ENCODE assay signal across 9 cellular contexts in the genomic region with DNA sequence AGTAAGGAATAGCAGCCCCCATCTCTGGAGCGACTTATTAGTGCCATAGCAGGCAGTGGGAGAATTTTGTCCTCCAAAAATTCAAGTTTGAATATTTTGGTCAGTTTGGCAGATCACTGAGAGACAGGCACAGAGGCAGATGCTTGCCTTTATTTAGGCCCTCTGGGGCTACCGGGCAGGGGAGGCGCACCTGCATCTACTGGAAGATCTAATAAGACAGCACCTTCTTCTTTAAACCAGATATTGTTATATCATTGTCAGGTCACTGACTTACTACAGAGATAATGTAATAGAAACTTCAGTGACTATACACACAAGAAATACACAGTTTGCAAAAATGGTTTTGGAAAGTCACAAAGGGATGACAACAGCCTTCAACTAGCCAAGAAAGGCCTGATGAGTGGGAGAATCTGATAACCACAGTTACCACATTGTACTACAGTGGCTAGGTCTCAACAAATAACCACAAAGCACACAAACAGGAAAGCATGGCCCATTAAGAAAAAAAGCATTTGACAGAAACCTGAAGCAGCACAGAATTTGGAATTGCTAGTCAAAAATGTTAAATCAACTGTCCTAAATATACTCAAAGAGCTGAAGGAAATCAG. TPM values are rescaled to one million over a fixed set of nuclear protein-coding genes. Genes with fewer than 3 reads are reported as not detected.
DNase-seq lines count a peak whose midpoint lies in the region; ATAC-seq, FAIRE-seq and TF ChIP-seq lines count a peak whose summit lies in the region.
"Had no signal": no experiment of that assay in that cellular context is flagged by ENCODE, and none has a peak within 500 bp of the region (broad histone marks: within the 10 kb centered on the region; RNA-seq: fewer than 3 reads in every experiment).

No MANE protein-coding gene starts in this region.

- H3K27me3 ChIP-seq in lower lobe of right lung (ENCODE audit: low read depth): no peaks in the 10 kb centered on the region
- no peaks in the 10 kb centered on the region for H3K27me3 ChIP-seq in ascending aorta

- peaks cover 12% of the 10 kb centered on the region for H3K9me3 Mint-ChIP-seq in central memory CD8-positive, alpha-beta T cell

- DNase-seq in GM12892 (ENCODE audit: insufficient read length) (no peak), putamen (ENCODE audit: low spot score) (no peak), lower lobe of right lung (no peak), NCI-H1436 treated with DMSO at 0.1 percent for 48 hours (lab: John Stamatoyannopoulos, UW) (no peak), ascending aorta (ENCODE audit: low spot score in 2 of 2) (no peak)
- no peak for DNase-seq in central memory CD8-positive, alpha-beta T cell (ENCODE audit: low spot score in 2 of 2)
- DNase-seq: NCI-H526 treated with DMSO at 0.1 percent for 48 hours had no signal

- peak; percentile 87 for FAIRE-seq in GM12892 (lab: Jason Lieb, UNC)

- H3K4me3 Mint-ChIP-seq in central memory CD8-positive, alpha-beta T cell: peak overlapping the region; percentile 60

- H3K27me3 Mint-ChIP-seq in central memory CD8-positive, alpha-beta T cell: no peaks in the 10 kb centered on the region

- peaks cover 9% of the 10 kb centered on the region for H3K4me1 ChIP-seq in lower lobe of right lung
- peaks cover 0 to 3% of the 10 kb centered on the region in 2 donors for H3K4me1 ChIP-seq in ascending aorta

- ATAC-seq in GM21367 (IDR thresholded peaks at IDR 0.05; ENCODE audit: unreplicated experiment) (peak; percentile 82), HG03565 (IDR thresholded peaks at IDR 0.05; ENCODE audit: unreplicated experiment) (peak; percentile 82), lower lobe of right lung (no peak)
- ATAC-seq in central memory CD8-positive, alpha-beta T cell (replicated peaks; ENCODE audit: extremely low read depth, poor library complexity, severe bottlenecking): peak; percentile 66

- intact Hi-C loops in lower lobe of right lung (cut with DNase I): no loop called here
- intact Hi-C loops in ascending aorta (cut with DNase I): no loop called here

- H3K9me3 ChIP-seq in lower lobe of right lung (peaks cover 22% of the 10 kb centered on the region), ascending aorta (peaks cover 11 to 30% of the 10 kb centered on the region in 2 donors)

- H3K27ac Mint-ChIP-seq in central memory CD8-positive, alpha-beta T cell (ENCODE audit: low read depth): peak overlapping the region; percentile 76

- H3K4me1 Mint-ChIP-seq in central memory CD8-positive, alpha-beta T cell: peaks cover 65% of the 10 kb centered on the region

- peaks cover 28% of the 10 kb centered on the region for H3K36me3 Mint-ChIP-seq in central memory CD8-positive, alpha-beta T cell (ENCODE audit: insufficient read depth)

- TF ChIP-seq CTCF in lower lobe of right lung (IDR thresholded peaks at IDR 0.05) (no peak), ascending aorta (IDR thresholded peaks at IDR 0.05) (no peak)

- H3K27ac ChIP-seq in lower lobe of right lung: no peak overlapping the region
- H3K27ac ChIP-seq in ascending aorta: no peak overlapping the region

- H3K4me3 ChIP-seq in lower lobe of right lung: no peak overlapping the region
- no peak overlapping the region for H3K4me3 ChIP-seq in ascending aorta

- H3K36me3 ChIP-seq in lower lobe of right lung: no peaks in the 10 kb centered on the region
- H3K36me3 ChIP-seq in ascending aorta: peaks cover 0 to 4% of the 10 kb centered on the region in 2 donors

- no peak for TF ChIP-seq POLR2A in GM12892 (IDR thresholded peaks at IDR 0.05; ENCODE audit: low read depth, low read length)

RNA-seq across cellular contexts. Expression of a gene that starts 56.8 kb away (rescaled TPM):
- 19.3 TPM for polyA plus RNA-seq in GM12892 (2012; ENCODE audit: missing spikeins)
- total RNA-seq in lower lobe of right lung (41.7 TPM), ascending aorta (49.7 TPM)

Comparison
In these comparisons a context has a peak if more than half of its experiments do, and no peak if none do; other contexts are left out.
1. ATAC-seq: peak in GM21367 (single experiment), HG03565 (single experiment) and central memory CD8-positive, alpha-beta T cell (single experiment); none in lower lobe of right lung (0 of 2).